In the genomic region with DNA sequence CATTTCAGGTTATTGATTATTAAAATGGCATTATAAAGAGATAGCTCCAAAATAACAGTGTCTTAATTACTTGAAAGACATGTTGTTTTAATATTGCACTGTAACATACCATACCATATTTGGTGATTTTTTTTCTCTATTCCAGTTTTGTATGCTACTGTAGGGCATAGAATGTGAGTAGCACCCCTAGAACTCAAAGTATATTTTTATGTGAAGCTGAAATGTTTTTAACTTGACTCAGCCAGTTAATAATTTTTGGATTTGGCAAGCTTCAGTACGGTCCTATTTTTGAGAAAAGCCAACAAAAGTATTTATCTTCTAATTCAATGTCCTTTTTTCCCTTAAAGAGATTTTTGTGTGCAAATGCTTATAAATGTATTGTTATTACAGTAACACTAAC, we compare ENCODE assay signal across 1 cellular context.
TF ChIP-seq lines count a peak whose summit lies in the region.

No MANE protein-coding gene starts in this region.

TF ChIP-seq in A549, 52 proteins besides CTCF, POLR2A, EP300 and RAD21:
- TF ChIP-seq NR3C1 (IDR thresholded peaks at IDR 0.05) (no peak), PBX3 (IDR thresholded peaks at IDR 0.05) (no peak), MAFK (IDR thresholded peaks at IDR 0.05; ENCODE audit: partially characterized antibody) (no peak)
TF ChIP-seq in A549: peak in this region for 0.
